ENCODE assay signal across 8 cellular contexts in genomic region chr10:6151087-6151977, GRCh38. TPM values are rescaled to one million over a fixed set of nuclear protein-coding genes. Genes with fewer than 3 reads are reported as not detected.
DNase-seq lines count a peak whose midpoint lies in the region; ATAC-seq, FAIRE-seq and TF ChIP-seq lines count a peak whose summit lies in the region.

No MANE protein-coding gene starts in this region.

- H3K9me1 ChIP-seq in endothelial cell of umbilical vein (replicated peaks; ENCODE audit: control insufficient read depth, extremely low read depth, insufficient read depth, low read length): no peaks in the 10 kb centered on the region

- peak; percentile 97 for FAIRE-seq in endothelial cell of umbilical vein (lab: Jason Lieb, UNC)

- H4K20me1 ChIP-seq in endothelial cell of umbilical vein (replicated peaks; ENCODE audit: control insufficient read depth, extremely low read depth, insufficient read depth, low read length): no peaks in the 10 kb centered on the region

- in situ Hi-C loops in transverse colon (cut with MboI; ENCODE audit: low pct_ligation_motif_present in 1 of 4, low pct_unique_long_range_greater_than_20kb in 1 of 4, low sequenced_read_pairs in 3 of 4): no loop called here

- dilution Hi-C loops in endothelial cell of umbilical vein (cut with MboI; ENCODE audit: extremely low pct_ligation_motif_present, low sequenced_read_pairs): no loop called here

- CTCF ChIA-PET in activated B cell treated with CpG ODN at 0.5 μM for 24 hours (lab: Charles Lee) (interaction anchor here (0.7 to 2.9 kb wide), 22 partner anchors 12 to 255 kb away, joined by 3 to 21 read pairs (median 3); partner anchors contain the start of gene PFKFB3), endothelial cell of umbilical vein (lab: Charles Lee) (interaction anchor here (0.6 to 5.7 kb wide), 24 partner anchors 12 to 255 kb away, joined by 3 to 49 read pairs (median 3); partner anchors contain the start of gene PFKFB3)

- H3K9ac ChIP-seq in endothelial cell of umbilical vein (replicated peaks; ENCODE audit: extremely low read depth, insufficient read depth, low read length): no peak overlapping the region

- H3K27ac ChIP-seq in HL-60 (replicated peaks) (peak overlapping the region; percentile 67), endothelial cell of umbilical vein (ENCODE audit: insufficient read depth, low read depth, low read length) (peak overlapping the region; percentile 25), transverse colon (peak overlapping the region; percentile 38 to 58 (median 42))

- TF ChIP-seq CTCF in HL-60 (IDR thresholded peaks at IDR 0.05; ENCODE audit: insufficient read depth, low read length): peak; percentile 20
- no peak for TF ChIP-seq CTCF in activated B cell treated with CpG ODN at 0.5 μM for 24 hours (IDR thresholded peaks at IDR 0.05)
- peak; percentile 72 to 78 for TF ChIP-seq CTCF in endothelial cell of umbilical vein (IDR thresholded peaks at IDR 0.05; ENCODE audit: extremely low read depth in 1 of 2, insufficient read depth in 1 of 2, low read depth in 1 of 2, low read length in 2 of 2)
- TF ChIP-seq CTCF in transverse colon (IDR thresholded peaks at IDR 0.05): peak; percentile 36 to 56 (median 49)

- POLR2A ChIA-PET in activated B cell treated with CpG ODN at 0.5 μM for 24 hours (lab: Charles Lee) (interaction anchor here (0.6 to 5.3 kb wide), 7 partner anchors 9 to 251 kb away, joined by 3 to 28 read pairs (median 7); partner anchors contain the start of gene PFKFB3), endothelial cell of umbilical vein (lab: Charles Lee) (interaction anchor here (1.1 kb wide), 1 partner anchor 51 kb away, joined by 6 read pairs; the partner anchor contains the start of gene PFKFB3)

- H3K36me3 ChIP-seq in endothelial cell of umbilical vein (ENCODE audit: control insufficient read depth in 2 of 2, extremely low read depth in 1 of 2, insufficient read depth in 2 of 2, low read length in 2 of 2): no peaks in the 10 kb centered on the region
- H3K36me3 ChIP-seq in transverse colon: no peaks in the 10 kb centered on the region

- H3K36me3 Mint-ChIP-seq in activated B cell treated with CpG ODN at 0.5 μM for 24 hours (ENCODE audit: low read depth): no peaks in the 10 kb centered on the region

- WGBS in transverse colon (ENCODE audit: low coverage in 1 of 2), 2 donors: 56% methylated on average over 22 of the region's 22 CpGs; no CpG with 5 or more reads in 1 of the 2 donors

- H3K4me3 ChIP-seq in HL-60 (replicated peaks; ENCODE audit: insufficient read depth, low read length) (peak overlapping the region; percentile 6; the same call in 1 of the 2 replicates), endothelial cell of umbilical vein (replicated peaks in 1 of 3; ENCODE audit: insufficient read depth in 1 of 3, low read depth in 1 of 3, low read length in 3 of 3) (peak overlapping the region in 1 of 3 experiments; percentile 16), transverse colon (no peak overlapping the region)

- H2AFZ ChIP-seq in endothelial cell of umbilical vein (ENCODE audit: low read depth, low read length): peak overlapping the region; percentile 52

- H3K27ac Mint-ChIP-seq in activated B cell treated with CpG ODN at 0.5 μM for 24 hours: peak overlapping the region; percentile 85

- ATAC-seq in GM21381 (IDR thresholded peaks at IDR 0.05; ENCODE audit: unreplicated experiment) (peak; percentile 67), activated B cell treated with CpG ODN at 0.5 μM for 24 hours (ENCODE audit: low read depth) (peak; percentile 83)

- peak overlapping the region; percentile 1 for H3K4me2 ChIP-seq in endothelial cell of umbilical vein (ENCODE audit: insufficient read depth, low read length)

- no peaks in the 10 kb centered on the region for H3K27me3 ChIP-seq in HL-60 (ENCODE audit: insufficient read depth, poor library complexity, severe bottlenecking)
- no peaks in the 10 kb centered on the region for H3K27me3 ChIP-seq in endothelial cell of umbilical vein (ENCODE audit: control insufficient read depth in 2 of 2, insufficient read depth in 2 of 2, low read length in 2 of 2)
- no peaks in the 10 kb centered on the region for H3K27me3 ChIP-seq in transverse colon

- no peaks in the 10 kb centered on the region for H3K27me3 Mint-ChIP-seq in activated B cell treated with CpG ODN at 0.5 μM for 24 hours

- peaks cover 47% of the 10 kb centered on the region for H3K79me2 ChIP-seq in endothelial cell of umbilical vein (ENCODE audit: control insufficient read depth, insufficient read depth, low read length)

- H3K4me1 Mint-ChIP-seq in activated B cell treated with CpG ODN at 0.5 μM for 24 hours: peaks cover 45% of the 10 kb centered on the region

- H3K4me3 Mint-ChIP-seq in activated B cell treated with CpG ODN at 0.5 μM for 24 hours: peak overlapping the region; percentile 79

- intact Hi-C loops in activated B cell treated with CpG ODN at 0.5 μM for 24 hours (cut with micrococcal nuclease): loop anchor here (1.0 to 10.0 kb wide), 6 partner anchors 10 to 707 kb away; partner anchors contain the start of gene RBM17
- intact Hi-C loops in endothelial cell of umbilical vein (cut with micrococcal nuclease): loop anchor here (1.0 to 5.0 kb wide), 5 partner anchors 37 to 250 kb away; no protein-coding TSS in a partner anchor
- intact Hi-C loops in transverse colon (cut with DNase I; ENCODE audit: low total_unique reads): no loop called here

- no peak for TF ChIP-seq EP300 in transverse colon (IDR thresholded peaks at IDR 0.05; ENCODE audit: low read depth)

- H3K9me3 ChIP-seq in endothelial cell of umbilical vein (replicated peaks; ENCODE audit: control insufficient read depth, insufficient read depth, low read length): no peaks in the 10 kb centered on the region
- no peaks in the 10 kb centered on the region for H3K9me3 ChIP-seq in transverse colon

- peak; percentile 65 for DNase-seq in GM03348 (ENCODE audit: low spot score)
- DNase-seq in HL-60 (ENCODE audit: low read depth in 1 of 2, low spot score in 1 of 2): peak; percentile 59 to 80
- DNase-seq in activated B cell treated with CpG ODN at 0.5 μM for 24 hours: peak; percentile 53
- DNase-seq in endothelial cell of umbilical vein (ENCODE audit: low read depth, low spot score): peak; percentile 83
- DNase-seq in midbrain (lab: John Stamatoyannopoulos, UW): peak; percentile 79
- DNase-seq in transverse colon: peak; percentile 57
- DNase-seq in COR-L47 (lab: John Stamatoyannopoulos, UW): no peak

- no TSS peak for BruUV-seq in endothelial cell of umbilical vein (replicated peaks; lab: Mats Ljungman, UMichigan)

- no peaks in the 10 kb centered on the region for H3K9me3 Mint-ChIP-seq in activated B cell treated with CpG ODN at 0.5 μM for 24 hours

- TF ChIP-seq POLR2A in endothelial cell of umbilical vein (IDR thresholded peaks at IDR 0.05; ENCODE audit: low read depth, low read length) (no peak), transverse colon (IDR thresholded peaks at IDR 0.05) (no peak)

- H3K4me1 ChIP-seq in endothelial cell of umbilical vein (ENCODE audit: control insufficient read depth, extremely low read depth, insufficient read depth, low read length) (peaks cover 9% of the 10 kb centered on the region), transverse colon (peaks cover 0 to 27% (median 10%) of the 10 kb centered on the region in 4 donors)

TF ChIP-seq in endothelial cell of umbilical vein, 7 proteins besides CTCF, POLR2A, EP300 and RAD21:
- TF ChIP-seq, protein P1, sequence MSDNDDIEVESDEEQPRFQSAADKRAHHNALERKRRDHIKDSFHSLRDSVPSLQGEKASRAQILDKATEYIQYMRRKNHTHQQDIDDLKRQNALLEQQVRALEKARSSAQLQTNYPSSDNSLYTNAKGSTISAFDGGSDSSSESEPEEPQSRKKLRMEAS (IDR thresholded peaks at IDR 0.05; ENCODE audit: insufficient read depth, insufficient read length): no peak
- TF ChIP-seq EZH2 (IDR thresholded peaks at IDR 0.05; ENCODE audit: borderline replicate concordance, low read depth, low read length, severe bottlenecking): no peak
- TF ChIP-seq JUN (IDR thresholded peaks at IDR 0.05; ENCODE audit: borderline replicate concordance, insufficient read depth, insufficient read length, low read depth): no peak
- no peak for TF ChIP-seq MYC (IDR thresholded peaks at IDR 0.05; ENCODE audit: low read depth, low read length)
- no peak for TF ChIP-seq POLR2AphosphoS5 (IDR thresholded peaks at IDR 0.05; ENCODE audit: insufficient read depth, low read depth, low read length)
- TF ChIP-seq FOS (IDR thresholded peaks at IDR 0.05; ENCODE audit: borderline replicate concordance, insufficient read depth, low read length): no peak
- TF ChIP-seq GATA2 (IDR thresholded peaks at IDR 0.05; ENCODE audit: insufficient read depth, insufficient read length, low read depth, low read length): no peak

RNA-seq across cellular contexts. Expression of gene PFKFB3, which starts 51.4 kb away (rescaled TPM):
- total RNA-seq in activated B cell treated with CpG ODN at 0.5 μM for 24 hours (96.7 and 105 TPM in 2 replicates), endothelial cell of umbilical vein (33.7 and 35.6 TPM in 2 replicates), transverse colon (10 to 100 TPM; 16.9 to 29.9 (median 20.2) TPM)
- 15.8 and 17.2 TPM in 2 replicates for polyA plus RNA-seq in endothelial cell of umbilical vein
- polyA plus RNA-seq in endothelial cell of umbilical vein (2011; cell fraction: cytosol; rRNA removed): 18.2 and 20.0 TPM in 2 replicates
- 42.0 and 46.8 TPM in 2 replicates for polyA plus RNA-seq in endothelial cell of umbilical vein (2011; cell fraction: nucleus; rRNA removed)
- polyA plus RNA-seq in endothelial cell of umbilical vein (2012): 44.1 and 44.3 TPM in 2 replicates
- 17.7 and 20.3 TPM in 2 replicates for polyA minus RNA-seq in endothelial cell of umbilical vein
- 5.9 TPM for polyA minus RNA-seq in endothelial cell of umbilical vein (2011; cell fraction: cytosol; rRNA and poly(A)+ RNA removed)
- 14.9 and 17.9 TPM in 2 replicates for polyA minus RNA-seq in endothelial cell of umbilical vein (2011; cell fraction: nucleus; rRNA and poly(A)+ RNA removed)
